21 cellular contexts compared by ENCODE assay signal in genomic region chr6:127201321-127201720, GRCh38.
A peak's percentile ranks its signal among the peaks of the same experiment; 100 is the strongest.
DNase-seq lines count a peak whose midpoint lies in the region; ATAC-seq and TF ChIP-seq lines count a peak whose summit lies in the region.
"Had no signal": no experiment of that assay in that cellular context is flagged by ENCODE, and none has a peak within 500 bp of the region (broad histone marks: within the 10 kb centered on the region; RNA-seq: fewer than 3 reads in every experiment).

No MANE protein-coding gene starts in this region.

- H3K4me3 ChIP-seq in fibroblast of the aortic adventitia (ENCODE audit: low read depth, low read length) (no peak overlapping the region), skeletal muscle satellite cell (ENCODE audit: low read length) (no peak overlapping the region), psoas muscle (no peak overlapping the region)
- H3K4me3 ChIP-seq: esophagus squamous epithelium, lung, neural progenitor cell, upper lobe of left lung had no signal

- intact Hi-C loops in psoas muscle (cut with DNase I), result no loop called here

- H3K4me2 ChIP-seq in skeletal muscle satellite cell (ENCODE audit: low read length), result peak overlapping the region; percentile 50
- H3K4me2 ChIP-seq: neural progenitor cell had no signal

- TF ChIP-seq CTCF in fibroblast of the aortic adventitia (IDR thresholded peaks at IDR 0.05; ENCODE audit: insufficient read depth, low read length) (no peak), psoas muscle (IDR thresholded peaks at IDR 0.05) (no peak)

- H3K36me3 ChIP-seq in skeletal muscle satellite cell (ENCODE audit: insufficient read depth, low read length) (no peaks in the 10 kb centered on the region), psoas muscle (ENCODE audit: insufficient read depth in 1 of 2, low read depth in 1 of 2) (peaks cover 0 to 5% of the 10 kb centered on the region in 2 donors)
- H3K36me3 ChIP-seq: esophagus squamous epithelium, neural progenitor cell, upper lobe of left lung had no signal

- ATAC-seq in SK-N-SH treated with all-trans-retinoic acid at 6 μM for 48 hours, result peak; percentile 78
- ATAC-seq in GM21529 (IDR thresholded peaks at IDR 0.05; ENCODE audit: unreplicated experiment), result no peak
- ATAC-seq in psoas muscle, result no peak
- ATAC-seq: activated T-helper 17 cell treated with anti-CD3 and anti-CD28 coated beads, Interleukin-2, amount 50 U/mL, for 72 hours; sciatic nerve; stimulated activated effector memory CD8-positive, alpha-beta T cell treated with anti-CD3 and anti-CD28 coated beads, Interleukin-12 subunit alpha, Interleukin-12 subunit beta, amount 100 ng/mL, for 72 hours had no signal

- H3K9me3 ChIP-seq in skeletal muscle satellite cell (replicated peaks; ENCODE audit: low read length), result no peaks in the 10 kb centered on the region
- H3K9me3 ChIP-seq in psoas muscle, result no peaks in the 10 kb centered on the region
- H3K9me3 ChIP-seq: esophagus squamous epithelium, upper lobe of left lung had no signal

- H3K4me1 ChIP-seq in skeletal muscle satellite cell (ENCODE audit: control insufficient read depth, insufficient read depth, low read length), result peaks cover 37% of the 10 kb centered on the region
- H3K4me1 ChIP-seq in psoas muscle, result no peaks in the 10 kb centered on the region
- H3K4me1 ChIP-seq: esophagus squamous epithelium had no signal

- H3K27ac ChIP-seq in psoas muscle, result no peak overlapping the region
- H3K27ac ChIP-seq: C4-2B, esophagus squamous epithelium, neural progenitor cell, upper lobe of left lung, VCaP had no signal

- H3K9ac ChIP-seq in skeletal muscle satellite cell (ENCODE audit: low read depth, low read length), result peak overlapping the region; percentile 56
- H3K9ac ChIP-seq: neural progenitor cell had no signal

- H3K27me3 ChIP-seq in skeletal muscle satellite cell (ENCODE audit: control insufficient read depth, insufficient read depth, low read length) (no peaks in the 10 kb centered on the region), psoas muscle (ENCODE audit: insufficient read depth in 3 of 3, low read length in 2 of 3) (no peaks in the 10 kb centered on the region)
- H3K27me3 ChIP-seq: esophagus squamous epithelium, neural progenitor cell, upper lobe of left lung had no signal

- WGBS in psoas muscle, 3 donors, result 63 to 71% (median 71%) methylated on average over 2 of the region's 2 CpGs

- DNase-seq in GM03348 (ENCODE audit: low spot score), result peak; percentile 67
- peak; percentile 59 for DNase-seq in fibroblast of the aortic adventitia (ENCODE audit: low read depth)
- no peak for DNase-seq in psoas muscle
- DNase-seq in cerebellar cortex (ENCODE audit: low spot score), result no peak
- DNase-seq: activated CD8-positive, alpha-beta memory T cell treated with anti-CD3 and anti-CD28 coated beads for 24 hours; DMS79; esophagus squamous epithelium; Kasumi-1; NCI-H187; NCI-H524 treated with DMSO at 0.1 percent for 48 hours; upper lobe of left lung had no signal

TF ChIP-seq in SK-N-SH treated with all-trans-retinoic acid at 6 μM for 48 hours, 23 proteins besides CTCF, POLR2A, EP300 and RAD21:
- no peak for TF ChIP-seq PPARA (CRISPR knock-in tag; IDR thresholded peaks at IDR 0.05; ENCODE audit: borderline replicate concordance)
- TF ChIP-seq BACH2 (CRISPR knock-in tag; IDR thresholded peaks at IDR 0.05; ENCODE audit: borderline replicate concordance), result no peak
- no peak for TF ChIP-seq PATZ1 (CRISPR knock-in tag; IDR thresholded peaks at IDR 0.05; ENCODE audit: borderline replicate concordance)
- TF ChIP-seq ESRRG (CRISPR knock-in tag; IDR thresholded peaks at IDR 0.05), result no peak
- TF ChIP-seq POU6F1 (CRISPR knock-in tag; IDR thresholded peaks at IDR 0.05; ENCODE audit: borderline replicate concordance, low read depth), result no peak
TF ChIP-seq in SK-N-SH treated with all-trans-retinoic acid at 6 μM for 48 hours: peak in this region for 0.

Comparison
In these comparisons a context has a peak if more than half of its experiments do, and no peak if none do; other contexts are left out.
1. DNase-seq: peak in GM03348 (single experiment) and fibroblast of the aortic adventitia (single experiment); none in psoas muscle (0 of 2) and cerebellar cortex (single experiment).